Comparison of ENCODE assay signal across 30 cellular contexts in the genomic region with DNA sequence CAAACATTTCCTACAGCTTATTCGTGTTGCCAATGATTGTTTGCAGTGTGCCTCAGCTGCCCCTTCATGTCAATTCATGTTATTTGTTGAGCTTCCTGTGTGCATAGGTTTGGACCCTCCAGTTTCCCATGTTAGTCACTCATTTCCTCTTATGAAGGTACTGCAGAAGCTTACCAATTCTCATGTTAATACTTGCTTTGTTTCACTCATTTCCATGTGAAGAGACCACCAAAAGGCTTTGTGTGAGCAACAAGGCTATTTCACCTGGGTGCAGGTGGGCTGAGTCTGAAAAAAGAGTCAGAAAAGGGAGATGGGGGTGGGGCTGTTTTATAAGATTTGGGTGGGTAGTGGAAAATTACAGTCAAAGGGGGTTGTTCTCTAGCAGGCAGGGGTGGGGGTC.
"Had no signal": no experiment of that assay in that cellular context is flagged by ENCODE, and none has a peak within 500 bp of the region (broad histone marks: within the 10 kb centered on the region; RNA-seq: fewer than 3 reads in every experiment).

No MANE protein-coding gene starts in this region.

- DNase-seq: hypothalamus; kidney; left colon; left lung; lower lobe of right lung; mammary epithelial cell; mesenchymal stem cell; naive thymus-derived CD8-positive, alpha-beta T cell; nucleus accumbens; pancreas; posterior cingulate gyrus; retina; right cardiac atrium; stimulated activated CD4-positive, alpha-beta T cell treated with anti-CD3 and anti-CD28 coated beads, Interleukin-12 subunit alpha, Interleukin-12 subunit beta, amount 100 ng/mL, for 4 hours; stimulated activated CD4-positive, alpha-beta T cell treated with anti-CD3 and anti-CD28 coated beads, Interleukin-15, amount 100 ng/mL, for 24 hours; stimulated activated CD4-positive, alpha-beta T cell treated with anti-CD3 and anti-CD28 coated beads, Interleukin-2, amount 100 ng/mL, for 24 hours; stimulated activated CD4-positive, alpha-beta T cell treated with anti-CD3 and anti-CD28 coated beads, Interleukin-4, amount 100 ng/mL, for 1 hour; stimulated activated naive CD4-positive, alpha-beta T cell; tibial artery; trophoblast cell; upper lobe of right lung had no signal

- H3K4me3 ChIP-seq: left lung, lower lobe of right lung, pancreas, prostate gland, skin epidermis, suprapubic skin, thoracic aorta, tibial artery, upper lobe of right lung had no signal

- H3K4me1 Mint-ChIP-seq: nephron, neural crest cell had no signal

- H3K27ac Mint-ChIP-seq: naive thymus-derived CD8-positive, alpha-beta T cell; nephron; stimulated activated naive CD8-positive, alpha-beta T cell treated with anti-CD3 and anti-CD28 coated beads, Interleukin-15, Interleukin-2, amounts not matched to agents 100 ng/mL and 50 ng/mL, for 24 hours had no signal

- H3K36me3 Mint-ChIP-seq: naive thymus-derived CD8-positive, alpha-beta T cell had no signal

- H3K9me3 ChIP-seq: left lung, lower lobe of right lung, pancreas, prostate gland, suprapubic skin, thoracic aorta, tibial artery, upper lobe of right lung had no signal

- H3K27me3 Mint-ChIP-seq: stimulated activated naive CD8-positive, alpha-beta T cell treated with anti-CD3 and anti-CD28 coated beads, Interleukin-15, Interleukin-2, amounts not matched to agents 100 ng/mL and 50 ng/mL, for 24 hours had no signal

- H3K27ac ChIP-seq: left lung, lower lobe of right lung, pancreas, prostate gland, skin epidermis, suprapubic skin, thoracic aorta, tibial artery, upper lobe of right lung had no signal

- H3K36me3 ChIP-seq: left lung, lower lobe of right lung, pancreas, prostate gland, suprapubic skin, thoracic aorta, tibial artery, upper lobe of right lung had no signal

- H3K27me3 ChIP-seq: left lung, pancreas, suprapubic skin, tibial artery, upper lobe of right lung had no signal

- FAIRE-seq: islet of Langerhans, kidney, pancreas, urothelium cell line had no signal

- H3K9me3 Mint-ChIP-seq: naive thymus-derived CD8-positive, alpha-beta T cell; nephron; neural crest cell; stimulated activated naive CD8-positive, alpha-beta T cell treated with anti-CD3 and anti-CD28 coated beads, Interleukin-15, Interleukin-2, amounts not matched to agents 100 ng/mL and 50 ng/mL, for 24 hours had no signal

- H3K4me1 ChIP-seq: left lung, lower lobe of right lung, pancreas, prostate gland, suprapubic skin, tibial artery, upper lobe of right lung had no signal

- H3K4me3 Mint-ChIP-seq: naive thymus-derived CD8-positive, alpha-beta T cell; nephron; neural crest cell; stimulated activated naive CD8-positive, alpha-beta T cell treated with anti-CD3 and anti-CD28 coated beads, Interleukin-15, Interleukin-2, amounts not matched to agents 100 ng/mL and 50 ng/mL, for 24 hours had no signal
